8 cellular contexts compared by ENCODE assay signal in the genomic region with DNA sequence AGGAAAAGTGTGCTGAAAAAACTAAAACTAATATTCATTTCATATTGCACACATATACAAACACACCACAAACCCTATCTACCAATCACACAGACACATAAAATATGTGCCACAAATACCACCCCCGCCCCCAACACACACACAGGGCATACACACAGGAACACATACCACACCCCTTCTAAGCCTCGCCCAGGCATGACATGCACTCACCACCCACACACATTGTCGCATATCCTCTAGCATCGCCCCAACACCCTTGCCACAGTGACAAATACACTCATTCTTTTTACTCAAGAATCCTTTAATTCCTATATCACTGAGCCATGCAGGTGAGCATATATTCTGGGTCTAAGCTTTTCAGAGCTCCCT. TPM values are rescaled to one million over a fixed set of nuclear protein-coding genes. Genes with fewer than 3 reads are reported as not detected.
A peak's percentile ranks its signal among the peaks of the same experiment; 100 is the strongest.
DNase-seq lines count a peak whose midpoint lies in the region; ATAC-seq and TF ChIP-seq lines count a peak whose summit lies in the region.

No MANE protein-coding gene starts in this region.

- H3K27ac ChIP-seq in testis = no peak overlapping the region

- no peak for TF ChIP-seq POLR2A in testis (IDR thresholded peaks at IDR 0.05)

- no peak overlapping the region for H3K4me3 ChIP-seq in testis

- peaks cover 1% of the 10 kb centered on the region for H3K27me3 Mint-ChIP-seq in glutamatergic neuron (ENCODE audit: unreplicated experiment)

- DNase-seq in HS-27A (ENCODE audit: low read depth) (peak; percentile 39), glutamatergic neuron (no peak), NCI-H774 (lab: John Stamatoyannopoulos, UW) (no peak), testis (no peak)
- DNase-seq in activated CD8-positive, alpha-beta memory T cell treated with anti-CD3 and anti-CD28 coated beads, Interleukin-2, amount 50 U/mL, for 24 hours (ENCODE audit: extremely low read depth) = peak; percentile 84
- peak; percentile 83 for DNase-seq in stimulated activated CD4-positive, alpha-beta T cell treated with anti-CD3 and anti-CD28 coated beads, Interleukin-2, amount 100 ng/mL, for 4 hours (ENCODE audit: low read depth)

- H3K36me3 ChIP-seq in testis (ENCODE audit: low read depth, missing control alignments) = no peaks in the 10 kb centered on the region

- no peaks in the 10 kb centered on the region for H3K9me3 Mint-ChIP-seq in glutamatergic neuron (ENCODE audit: unreplicated experiment)

- H3K4me1 ChIP-seq in testis = peaks cover 7% of the 10 kb centered on the region

- H3K36me3 Mint-ChIP-seq in glutamatergic neuron (ENCODE audit: unreplicated experiment) = no peaks in the 10 kb centered on the region

- 71 to 84% methylated on average over 4 of the region's 4 CpGs for WGBS in testis, 2 donors

- peaks cover 14% of the 10 kb centered on the region for H3K4me1 Mint-ChIP-seq in glutamatergic neuron (ENCODE audit: low read depth, unreplicated experiment)

- no peaks in the 10 kb centered on the region for H3K9me3 ChIP-seq in testis

- peak overlapping the region; percentile 24 for H3K27ac Mint-ChIP-seq in glutamatergic neuron (ENCODE audit: unreplicated experiment)

- no peaks in the 10 kb centered on the region for H3K27me3 ChIP-seq in testis

- TF ChIP-seq CTCF in glutamatergic neuron (IDR thresholded peaks at IDR 0.05; ENCODE audit: partially characterized antibody, unreplicated experiment) (no peak), testis (IDR thresholded peaks at IDR 0.05) (no peak)

- ATAC-seq in GM18909 (IDR thresholded peaks at IDR 0.05; ENCODE audit: poor library complexity, unreplicated experiment) (peak; percentile 69), HG03571 (IDR thresholded peaks at IDR 0.05; ENCODE audit: unreplicated experiment) (no peak)

- no peak overlapping the region for H3K4me3 Mint-ChIP-seq in glutamatergic neuron (ENCODE audit: unreplicated experiment)

- intact Hi-C loops in testis (cut with DNase I; ENCODE audit: low total_unique reads) = no loop called here

RNA-seq across cellular contexts. Expression of gene LCLAT1, which starts 24.6 kb away (rescaled TPM):
- total RNA-seq in glutamatergic neuron (ENCODE audit: unreplicated experiment) (16.0 TPM), testis (10 to 100 TPM; 34.9 to 39.4 TPM)
- polyA plus RNA-seq in testis (ENCODE audit: insufficient read depth, low read depth, low replicate concordance) = 11.1 TPM

Comparison
In these comparisons a context has a peak if more than half of its experiments do, and no peak if none do; other contexts are left out.
1. DNase-seq: peak in HS-27A (single experiment), activated CD8-positive, alpha-beta memory T cell treated with anti-CD3 and anti-CD28 coated beads, Interleukin-2, amount 50 U/mL, for 24 hours (single experiment) and stimulated activated CD4-positive, alpha-beta T cell treated with anti-CD3 and anti-CD28 coated beads, Interleukin-2, amount 100 ng/mL, for 4 hours (single experiment); none in glutamatergic neuron (single experiment), NCI-H774 (single experiment) and testis (single experiment).